Comparison of ENCODE assay signal across 1 cellular context in genomic region chr14:39219075-39219499, GRCh38.
TF ChIP-seq lines count a peak whose summit lies in the region.

No MANE protein-coding gene starts in this region.

TF ChIP-seq in HepG2, 621 proteins besides CTCF, POLR2A, EP300 and RAD21 (continued from another document and continues in another):
- TF ChIP-seq ZNF20 (CRISPR knock-in tag; IDR thresholded peaks at IDR 0.05) (no peak), TERF1 (CRISPR knock-in tag; IDR thresholded peaks at IDR 0.05) (no peak), DZIP1 (CRISPR knock-in tag; IDR thresholded peaks at IDR 0.05) (no peak), MED1 (CRISPR knock-in tag; IDR thresholded peaks at IDR 0.05) (peak; percentile 83), XRCC5 (optimal IDR thresholded peaks at IDR 0.05; ENCODE audit: low read length) (no peak), ZBTB4 (CRISPR knock-in tag; IDR thresholded peaks at IDR 0.05; ENCODE audit: borderline replicate concordance) (no peak), ZMAT3 (CRISPR knock-in tag; conservative IDR thresholded peaks at IDR 0.05) (no peak), ZNF264 (CRISPR knock-in tag; IDR thresholded peaks at IDR 0.05) (peak; percentile 46; the same call in 1 of the 2 replicates), PHF21A (CRISPR knock-in tag; IDR thresholded peaks at IDR 0.05) (no peak), ZNF891 (CRISPR knock-in tag; IDR thresholded peaks at IDR 0.05) (no peak), ZNF432 (CRISPR knock-in tag; IDR thresholded peaks at IDR 0.05; ENCODE audit: borderline replicate concordance) (no peak), ZNF282 (IDR thresholded peaks at IDR 0.05; ENCODE audit: partially characterized antibody) (no peak), ZNF562 (CRISPR knock-in tag; IDR thresholded peaks at IDR 0.05; ENCODE audit: borderline replicate concordance) (no peak), PBX3 (CRISPR knock-in tag; IDR thresholded peaks at IDR 0.05; ENCODE audit: borderline replicate concordance) (no peak), KDM6A (CRISPR knock-in tag; IDR thresholded peaks at IDR 0.05; ENCODE audit: low read depth) (peak; percentile 32; the same call in 1 of the 2 replicates), HOMEZ (CRISPR knock-in tag; IDR thresholded peaks at IDR 0.05; ENCODE audit: low read depth) (peak; percentile 85; the same call in 1 of the 2 replicates), REPIN1 (CRISPR knock-in tag; IDR thresholded peaks at IDR 0.05; ENCODE audit: borderline replicate concordance, low read depth) (no peak), ZNF687 (CRISPR knock-in tag; IDR thresholded peaks at IDR 0.05) (no peak), BRF2 (CRISPR knock-in tag; IDR thresholded peaks at IDR 0.05) (no peak), ZFP91 (CRISPR knock-in tag; IDR thresholded peaks at IDR 0.05; ENCODE audit: borderline replicate concordance) (no peak), ZNF674 (CRISPR knock-in tag; IDR thresholded peaks at IDR 0.05; ENCODE audit: low read depth) (no peak), ZFP37 (CRISPR knock-in tag; IDR thresholded peaks at IDR 0.05; ENCODE audit: borderline replicate concordance) (no peak), ZHX1 (CRISPR knock-in tag; IDR thresholded peaks at IDR 0.05; ENCODE audit: low read depth) (no peak), ZNF784 (CRISPR knock-in tag; IDR thresholded peaks at IDR 0.05; ENCODE audit: borderline replicate concordance) (no peak), HOXD1 (CRISPR knock-in tag; IDR thresholded peaks at IDR 0.05) (no peak), ZNF274 (CRISPR knock-in tag; IDR thresholded peaks at IDR 0.05) (no peak), PBX2 (CRISPR knock-in tag; IDR thresholded peaks at IDR 0.05) (no peak), PLRG1 (conservative IDR thresholded peaks at IDR 0.05) (no peak), RNF2 (conservative IDR thresholded peaks at IDR 0.05; ENCODE audit: low read depth) (no peak), ZNF513 (CRISPR knock-in tag; conservative IDR thresholded peaks at IDR 0.05) (0 out of 2 replicates have a peak, but pooled peaks have one; percentile 46)
